15 cellular contexts compared by ENCODE assay signal in genomic region chr3:174101244-174101643, GRCh38.
DNase-seq lines count a peak whose midpoint lies in the region; ATAC-seq and TF ChIP-seq lines count a peak whose summit lies in the region.
"Had no signal": no experiment of that assay in that cellular context is flagged by ENCODE, and none has a peak within 500 bp of the region (broad histone marks: within the 10 kb centered on the region; RNA-seq: fewer than 3 reads in every experiment).

No MANE protein-coding gene starts in this region.

- no peaks in the 10 kb centered on the region for H3K36me3 Mint-ChIP-seq in naive thymus-derived CD4-positive, alpha-beta T cell
- H3K36me3 Mint-ChIP-seq in osteocyte (ENCODE audit: unreplicated experiment): no peaks in the 10 kb centered on the region
- H3K36me3 Mint-ChIP-seq: activated CD4-positive, alpha-beta memory T cell treated with anti-CD3 and anti-CD28 coated beads for 36 hours; naive B cell; stimulated activated memory B cell treated with anti-CD40 and anti-IgM and Interleukin-4, amounts not matched to agents 10 μg/mL and 1 μg/mL and 100 μg/mL, for 72 hours had no signal

- CTCF ChIA-PET in naive thymus-derived CD4-positive, alpha-beta T cell (lab: Charles Lee): no interaction called here

- no peaks in the 10 kb centered on the region for H3K27me3 Mint-ChIP-seq in naive thymus-derived CD4-positive, alpha-beta T cell
- H3K27me3 Mint-ChIP-seq in osteocyte (ENCODE audit: unreplicated experiment): no peaks in the 10 kb centered on the region
- H3K27me3 Mint-ChIP-seq: activated CD4-positive, alpha-beta memory T cell treated with anti-CD3 and anti-CD28 coated beads for 36 hours; naive B cell; stimulated activated memory B cell treated with anti-CD40 and anti-IgM and Interleukin-4, amounts not matched to agents 10 μg/mL and 1 μg/mL and 100 μg/mL, for 72 hours had no signal

- ATAC-seq in GM21786 (IDR thresholded peaks at IDR 0.05; ENCODE audit: unreplicated experiment) (peak; percentile 85), HG03565 (IDR thresholded peaks at IDR 0.05; ENCODE audit: unreplicated experiment) (peak; percentile 92), GM21737 (IDR thresholded peaks at IDR 0.05; ENCODE audit: unreplicated experiment) (no peak)
- no peak for ATAC-seq in naive thymus-derived CD4-positive, alpha-beta T cell
- ATAC-seq: Right ventricle myocardium inferior; stimulated activated memory B cell treated with anti-CD40 and anti-IgM and Interleukin-4, amounts not matched to agents 10 μg/mL and 1 μg/mL and 100 μg/mL, for 72 hours had no signal

- H3K4me3 ChIP-seq in GM06990 (replicated peaks; ENCODE audit: low read depth, low read length) (no peak overlapping the region), SJCRH30 (no peak overlapping the region)
- H3K4me3 ChIP-seq in naive thymus-derived CD4-positive, alpha-beta T cell (ENCODE audit: low read length): no peak overlapping the region
- H3K4me3 ChIP-seq: BLaER1, spleen had no signal

- H3K36me3 ChIP-seq in GM06990 (ENCODE audit: control insufficient read depth, insufficient read depth, low read length): no peaks in the 10 kb centered on the region
- H3K36me3 ChIP-seq in SJCRH30: no peaks in the 10 kb centered on the region
- H3K36me3 ChIP-seq in naive thymus-derived CD4-positive, alpha-beta T cell (ENCODE audit: control insufficient read depth in 2 of 3, insufficient read depth in 3 of 3, low read length in 3 of 3): no peaks in the 10 kb centered on the region
- H3K36me3 ChIP-seq: BLaER1, spleen had no signal

- H3K27me3 ChIP-seq in GM06990 (replicated peaks; ENCODE audit: control insufficient read depth, insufficient read depth, low read length) (no peaks in the 10 kb centered on the region), SJCRH30 (no peaks in the 10 kb centered on the region)
- H3K27me3 ChIP-seq in naive thymus-derived CD4-positive, alpha-beta T cell (ENCODE audit: control insufficient read depth in 2 of 2, insufficient read depth in 2 of 2, low read length in 2 of 2): no peaks in the 10 kb centered on the region
- H3K27me3 ChIP-seq: BLaER1, spleen had no signal

- no peak overlapping the region for H3K27ac Mint-ChIP-seq in naive thymus-derived CD4-positive, alpha-beta T cell
- no peak overlapping the region for H3K27ac Mint-ChIP-seq in osteocyte (ENCODE audit: unreplicated experiment)
- H3K27ac Mint-ChIP-seq: activated CD4-positive, alpha-beta memory T cell treated with anti-CD3 and anti-CD28 coated beads for 36 hours; naive B cell; stimulated activated memory B cell treated with anti-CD40 and anti-IgM and Interleukin-4, amounts not matched to agents 10 μg/mL and 1 μg/mL and 100 μg/mL, for 72 hours had no signal

- H3K9me3 ChIP-seq in SJCRH30 (replicated peaks): no peaks in the 10 kb centered on the region
- H3K9me3 ChIP-seq in naive thymus-derived CD4-positive, alpha-beta T cell (ENCODE audit: control insufficient read depth in 2 of 3, low read length in 3 of 3): no peaks in the 10 kb centered on the region
- H3K9me3 ChIP-seq: BLaER1, spleen had no signal

- intact Hi-C loops in naive thymus-derived CD4-positive, alpha-beta T cell (cut with micrococcal nuclease): no loop called here

- no peak for TF ChIP-seq CTCF in GM06990 (IDR thresholded peaks at IDR 0.05; ENCODE audit: insufficient read depth, low read length, poor library complexity, severe bottlenecking)
- TF ChIP-seq CTCF in osteocyte (IDR thresholded peaks at IDR 0.05): no peak

- DNase-seq in GM06990 (ENCODE audit: extremely low read depth, insufficient read length) (peak; percentile 0), amniotic epithelial cell (ENCODE audit: low read depth) (peak; percentile 20), SJCRH30 (no peak), osteocyte (ENCODE audit: extremely low spot score, unreplicated experiment) (no peak)
- DNase-seq in naive thymus-derived CD4-positive, alpha-beta T cell: no peak
- DNase-seq: activated CD4-positive, alpha-beta memory T cell treated with anti-CD3 and anti-CD28 coated beads for 36 hours; naive B cell; NCI-H187; spleen had no signal

- H3K4me1 Mint-ChIP-seq in naive thymus-derived CD4-positive, alpha-beta T cell: no peaks in the 10 kb centered on the region
- no peaks in the 10 kb centered on the region for H3K4me1 Mint-ChIP-seq in osteocyte (ENCODE audit: unreplicated experiment)
- H3K4me1 Mint-ChIP-seq: naive B cell; stimulated activated memory B cell treated with anti-CD40 and anti-IgM and Interleukin-4, amounts not matched to agents 10 μg/mL and 1 μg/mL and 100 μg/mL, for 72 hours had no signal

- peaks cover 0 to 8% (median 0%) of the 10 kb centered on the region in 11 donors for H3K9me3 Mint-ChIP-seq in naive thymus-derived CD4-positive, alpha-beta T cell
- H3K9me3 Mint-ChIP-seq in osteocyte (ENCODE audit: unreplicated experiment): no peaks in the 10 kb centered on the region
- H3K9me3 Mint-ChIP-seq: stimulated activated memory B cell treated with anti-CD40 and anti-IgM and Interleukin-4, amounts not matched to agents 10 μg/mL and 1 μg/mL and 100 μg/mL, for 72 hours had no signal

- no peak overlapping the region for H3K27ac ChIP-seq in SJCRH30
- no peak overlapping the region for H3K27ac ChIP-seq in naive thymus-derived CD4-positive, alpha-beta T cell (ENCODE audit: low read depth, low read length)
- H3K27ac ChIP-seq: BLaER1, spleen had no signal

- H3K4me3 Mint-ChIP-seq in naive thymus-derived CD4-positive, alpha-beta T cell: no peak overlapping the region
- H3K4me3 Mint-ChIP-seq in osteocyte (ENCODE audit: unreplicated experiment): no peak overlapping the region
- H3K4me3 Mint-ChIP-seq: activated CD4-positive, alpha-beta memory T cell treated with anti-CD3 and anti-CD28 coated beads for 36 hours; naive B cell; stimulated activated memory B cell treated with anti-CD40 and anti-IgM and Interleukin-4, amounts not matched to agents 10 μg/mL and 1 μg/mL and 100 μg/mL, for 72 hours had no signal

- H3K4me1 ChIP-seq in SJCRH30: no peaks in the 10 kb centered on the region
- H3K4me1 ChIP-seq in naive thymus-derived CD4-positive, alpha-beta T cell (ENCODE audit: control insufficient read depth in 2 of 2, insufficient read depth in 2 of 2, low read length in 2 of 2): no peaks in the 10 kb centered on the region
- H3K4me1 ChIP-seq: BLaER1, spleen had no signal

- POLR2A ChIA-PET in naive thymus-derived CD4-positive, alpha-beta T cell (lab: Charles Lee): no interaction called here

Comparison
In these comparisons a context has a peak if more than half of its experiments do, and no peak if none do; other contexts are left out.
1. DNase-seq: peak in GM06990 (single experiment) and amniotic epithelial cell (single experiment); none in SJCRH30 (0 of 2), naive thymus-derived CD4-positive, alpha-beta T cell (0 of 9) and osteocyte (single experiment).
2. ATAC-seq: peak in GM21786 (single experiment) and HG03565 (single experiment); none in GM21737 (single experiment) and naive thymus-derived CD4-positive, alpha-beta T cell (single experiment).